In the genomic region with DNA sequence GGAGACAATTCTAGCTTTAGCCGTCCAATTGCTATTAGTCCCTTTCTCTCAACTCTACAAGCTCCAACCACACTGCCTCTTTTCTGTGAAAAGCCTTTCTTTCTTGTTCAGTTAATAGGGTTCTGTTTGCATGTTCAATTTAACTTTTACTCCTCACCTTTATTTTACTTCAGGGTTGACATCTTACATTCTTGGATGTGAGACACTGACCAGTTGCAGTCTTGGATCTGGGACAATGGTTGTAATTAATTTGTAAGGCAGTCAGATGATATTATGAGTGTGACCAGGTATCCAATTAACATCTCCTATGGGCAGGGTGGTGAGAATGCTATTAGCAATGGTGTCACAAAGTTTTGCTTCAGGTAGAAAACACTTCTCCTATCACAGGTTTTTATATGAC, we compare ENCODE assay signal across 9 cellular contexts.
"Had no signal": no experiment of that assay in that cellular context is flagged by ENCODE, and none has a peak within 500 bp of the region (broad histone marks: within the 10 kb centered on the region; RNA-seq: fewer than 3 reads in every experiment).

No MANE protein-coding gene starts in this region.

- FAIRE-seq: H54 had no signal

- H3K9ac ChIP-seq: GM23248 had no signal

- DNase-seq: GM23248, GOT3, H7, H9, HCEC 1CT, HFFc6 had no signal

- H3K9me3 ChIP-seq: HAP-1 had no signal

- H3K4me1 ChIP-seq: HAP-1 had no signal

- H3K4me2 ChIP-seq: GM23338 had no signal

- H2AFZ ChIP-seq: GM23248, GM23338 had no signal

- H3K4me3 ChIP-seq: GM23248, GM23338, HAP-1 had no signal

- H3K27ac ChIP-seq: GM23248 had no signal

- H3K36me3 ChIP-seq: HAP-1 had no signal
